In genomic region chr7:155951554-155952158, GRCh38 we compare ENCODE assay signal across 1 cellular context.
TF ChIP-seq lines count a peak whose summit lies in the region.

No MANE protein-coding gene starts in this region.

TF ChIP-seq in HepG2, 621 proteins besides CTCF, POLR2A, EP300 and RAD21 (continued from another document and continues in another):
- TF ChIP-seq ZNF512 (CRISPR knock-in tag; IDR thresholded peaks at IDR 0.05) (no peak), ETV5 (CRISPR knock-in tag; IDR thresholded peaks at IDR 0.05; ENCODE audit: borderline replicate concordance) (peak; percentile 94), ZNF589 (CRISPR knock-in tag; conservative IDR thresholded peaks at IDR 0.05) (peak; percentile 58; the same call in 1 of the 2 replicates), ZNF557 (CRISPR knock-in tag; IDR thresholded peaks at IDR 0.05) (peak; percentile 67; the same call in 1 of the 2 replicates), HNF4G (IDR thresholded peaks at IDR 0.05; ENCODE audit: borderline replicate concordance, low read depth, low read length) (peak; percentile 94), HNF4G (CRISPR knock-in tag; IDR thresholded peaks at IDR 0.05; ENCODE audit: borderline replicate concordance, low read depth) (peak; percentile 97), ZNF850 (CRISPR knock-in tag; conservative IDR thresholded peaks at IDR 0.05) (no peak), HOXA9 (CRISPR knock-in tag; IDR thresholded peaks at IDR 0.05; ENCODE audit: borderline replicate concordance) (no peak), ZNF720 (CRISPR knock-in tag; IDR thresholded peaks at IDR 0.05) (no peak), NFE2L1 (CRISPR knock-in tag; IDR thresholded peaks at IDR 0.05; ENCODE audit: borderline replicate concordance) (no peak), KAT2B (IDR thresholded peaks at IDR 0.05; ENCODE audit: borderline replicate concordance, low read depth, low read length) (no peak), ZNF34 (CRISPR knock-in tag; IDR thresholded peaks at IDR 0.05; ENCODE audit: borderline replicate concordance) (0 out of 2 replicates have a peak, but pooled peaks have one; percentile 23), HNRNPUL1 (IDR thresholded peaks at IDR 0.05; ENCODE audit: low read depth, low read length) (no peak), HHEX (CRISPR knock-in tag; IDR thresholded peaks at IDR 0.05) (no peak), ZMYM3 (CRISPR knock-in tag; IDR thresholded peaks at IDR 0.05) (peak; percentile 58; the same call in 1 of the 2 replicates), NR2F2 (IDR thresholded peaks at IDR 0.05; ENCODE audit: borderline replicate concordance, low read depth) (no peak; the same call in 1 of the 2 replicates), NR2F1 (CRISPR knock-in tag; IDR thresholded peaks at IDR 0.05) (peak; percentile 42 to 64; a peak in 2 of 4 replicates), ZNF556 (CRISPR knock-in tag; IDR thresholded peaks at IDR 0.05; ENCODE audit: borderline replicate concordance) (peak; percentile 93; the same call in 1 of the 2 replicates), TEAD2 (CRISPR knock-in tag; IDR thresholded peaks at IDR 0.05) (no peak), ZNF274 (CRISPR knock-in tag; IDR thresholded peaks at IDR 0.05) (peak; percentile 75; the same call in 1 of the 2 replicates), ZNF639 (CRISPR knock-in tag; conservative IDR thresholded peaks at IDR 0.05) (peak; percentile 86), ZNF710 (CRISPR knock-in tag; IDR thresholded peaks at IDR 0.05; ENCODE audit: borderline replicate concordance) (peak; percentile 78; the same call in 1 of the 2 replicates), ESRRA (CRISPR knock-in tag; IDR thresholded peaks at IDR 0.05; ENCODE audit: low read depth) (peak; percentile 93), TFDP2 (CRISPR knock-in tag; IDR thresholded peaks at IDR 0.05) (peak; percentile 50), TBL1XR1 (IDR thresholded peaks at IDR 0.05; ENCODE audit: borderline replicate concordance, low read length, partially characterized antibody) (peak; percentile 86), RNF2 (conservative IDR thresholded peaks at IDR 0.05; ENCODE audit: low read depth) (no peak), HOXA7 (CRISPR knock-in tag; IDR thresholded peaks at IDR 0.05) (no peak), MTF2 (CRISPR knock-in tag; IDR thresholded peaks at IDR 0.05; ENCODE audit: borderline replicate concordance) (no peak), PTBP1 (IDR thresholded peaks at IDR 0.05; ENCODE audit: low read depth, low read length, poor library complexity, severe bottlenecking) (no peak), ZNF335 (CRISPR knock-in tag; IDR thresholded peaks at IDR 0.05) (peak; percentile 71; the same call in 1 of the 2 replicates), BHLHE40 (IDR thresholded peaks at IDR 0.05; ENCODE audit: low read length) (peak; percentile 72), HDAC2 (CRISPR knock-in tag; IDR thresholded peaks at IDR 0.05) (peak; percentile 96), ZBTB8A (CRISPR knock-in tag; IDR thresholded peaks at IDR 0.05; ENCODE audit: borderline replicate concordance, low read depth) (no peak), ZNF17 (CRISPR knock-in tag; IDR thresholded peaks at IDR 0.05) (no peak), HNF1A (IDR thresholded peaks at IDR 0.05; ENCODE audit: low read depth) (no peak), HNF1A (CRISPR knock-in tag; IDR thresholded peaks at IDR 0.05; ENCODE audit: borderline replicate concordance) (peak; percentile 87; the same call in 1 of the 2 replicates), FOSL2 (CRISPR knock-in tag; IDR thresholded peaks at IDR 0.05) (peak; percentile 97), NCOR1 (IDR thresholded peaks at IDR 0.05; ENCODE audit: borderline replicate concordance, low read length) (peak; percentile 90; the same call in 1 of the 2 replicates), DZIP1 (CRISPR knock-in tag; IDR thresholded peaks at IDR 0.05) (no peak), UBTF (CRISPR knock-in tag; IDR thresholded peaks at IDR 0.05) (peak; percentile 92), JARID2 (CRISPR knock-in tag; IDR thresholded peaks at IDR 0.05; ENCODE audit: insufficient replicate concordance) (no peak), ZNF414 (CRISPR knock-in tag; IDR thresholded peaks at IDR 0.05) (no peak), CENPX (CRISPR knock-in tag; IDR thresholded peaks at IDR 0.05) (no peak), GATA4 (IDR thresholded peaks at IDR 0.05; ENCODE audit: borderline replicate concordance, low read depth) (peak; percentile 59; the same call in 1 of the 2 replicates), PREB (CRISPR knock-in tag; IDR thresholded peaks at IDR 0.05) (no peak), ZBTB7B (CRISPR knock-in tag; IDR thresholded peaks at IDR 0.05) (peak; percentile 92), KDM6A (CRISPR knock-in tag; IDR thresholded peaks at IDR 0.05; ENCODE audit: low read depth) (peak; percentile 71), HNRNPL (IDR thresholded peaks at IDR 0.05; ENCODE audit: low read depth, low read length) (peak; percentile 91), ZNF30 (CRISPR knock-in tag; IDR thresholded peaks at IDR 0.05) (no peak), ZKSCAN1 (IDR thresholded peaks at IDR 0.05; ENCODE audit: low read length) (peak; percentile 52), POLR2AphosphoS2 (IDR thresholded peaks at IDR 0.05; ENCODE audit: low read depth, low read length) (0 out of 2 replicates have a peak, but pooled peaks have one; percentile 67)
